ENCODE assay signal across 7 cellular contexts in the genomic region with DNA sequence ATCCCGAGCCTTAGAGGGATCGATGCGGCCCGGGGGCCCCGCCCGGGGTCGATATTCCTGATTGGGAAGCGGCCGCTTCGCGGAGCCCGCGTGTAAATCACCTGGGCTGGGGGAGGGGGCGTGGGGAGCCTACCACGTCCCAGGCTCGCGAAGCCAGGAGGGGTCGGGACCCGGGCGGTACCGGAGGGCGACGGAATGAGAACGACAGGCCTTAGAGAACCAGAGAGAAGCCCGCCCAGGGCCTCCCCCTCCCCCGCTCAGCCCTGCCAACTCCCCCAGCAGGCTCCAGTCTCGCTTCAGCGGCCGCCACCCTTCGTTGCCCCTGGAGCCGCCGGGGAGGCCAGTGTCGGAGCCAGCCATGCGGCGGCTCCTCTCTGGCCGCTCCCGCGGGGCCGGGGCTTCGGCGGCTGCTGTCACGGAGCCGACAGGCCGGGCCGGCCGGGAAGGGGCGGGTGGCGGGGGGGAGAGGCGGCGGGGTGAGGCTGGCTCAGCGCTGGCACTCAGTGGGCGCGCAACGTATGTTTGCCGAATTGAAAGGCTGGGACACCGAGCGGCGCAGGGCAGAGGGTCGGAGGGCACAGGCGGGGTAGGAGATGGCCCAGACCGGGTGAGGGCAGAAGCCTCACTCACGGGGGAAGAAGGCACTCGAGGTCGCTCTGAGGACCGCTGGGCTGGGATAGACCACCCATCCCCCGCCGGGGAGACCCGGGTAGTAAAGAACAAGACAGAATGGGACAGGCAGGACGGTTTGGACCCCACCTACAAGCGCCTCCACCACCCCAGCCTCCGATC. TPM values are rescaled to one million over a fixed set of nuclear protein-coding genes. Genes with fewer than 3 reads are reported as not detected.
DNase-seq lines count a peak whose midpoint lies in the region; ATAC-seq lines count a peak whose summit lies in the region.
"Had no signal": no experiment of that assay in that cellular context is flagged by ENCODE, and none has a peak within 500 bp of the region (broad histone marks: within the 10 kb centered on the region; RNA-seq: fewer than 3 reads in every experiment).

No MANE protein-coding gene starts in this region.

- H3K4me1 ChIP-seq in muscle layer of duodenum (ENCODE audit: control insufficient read depth in 1 of 2, insufficient read depth in 2 of 2, low read length in 2 of 2) = peaks cover 20 to 56% of the 10 kb centered on the region in 2 donors

- no peaks in the 10 kb centered on the region for H3K36me3 Mint-ChIP-seq in activated naive CD8-positive, alpha-beta T cell treated with anti-CD3 and anti-CD28 coated beads, Interleukin-2, amount 10 ng/mL, durations not matched to agents 7 days and 5 days

- H3K4me1 Mint-ChIP-seq in activated naive CD8-positive, alpha-beta T cell treated with anti-CD3 and anti-CD28 coated beads, Interleukin-2, amount 10 ng/mL, durations not matched to agents 7 days and 5 days = peaks cover 25% of the 10 kb centered on the region

- H3K36me3 ChIP-seq in muscle layer of duodenum (ENCODE audit: control insufficient read depth in 1 of 2, insufficient read depth in 2 of 2, low read length in 2 of 2) = no peaks in the 10 kb centered on the region
- H3K36me3 ChIP-seq: adrenal gland had no signal

- H3K9me3 Mint-ChIP-seq in activated naive CD8-positive, alpha-beta T cell treated with anti-CD3 and anti-CD28 coated beads, Interleukin-2, amount 10 ng/mL, durations not matched to agents 7 days and 5 days = no peaks in the 10 kb centered on the region

- H3K4me3 ChIP-seq in muscle layer of duodenum (ENCODE audit: low read depth in 1 of 2, low read length in 2 of 2) = peak overlapping the region; percentile 30 to 54

- no peak overlapping the region for H3K27ac Mint-ChIP-seq in activated naive CD8-positive, alpha-beta T cell treated with anti-CD3 and anti-CD28 coated beads, Interleukin-2, amount 10 ng/mL, durations not matched to agents 7 days and 5 days

- no peak for ATAC-seq in activated naive CD8-positive, alpha-beta T cell treated with anti-CD3 and anti-CD28 coated beads, Interleukin-2, amount 10 ng/mL, durations not matched to agents 7 days and 5 days (ENCODE audit: low read depth)
- ATAC-seq in HG03521 (IDR thresholded peaks at IDR 0.05; ENCODE audit: unreplicated experiment) (no peak), HG03469 (IDR thresholded peaks at IDR 0.05; ENCODE audit: unreplicated experiment) (no peak)

- POLR2A ChIA-PET in activated naive CD8-positive, alpha-beta T cell treated with anti-CD3 and anti-CD28 coated beads, Interleukin-2, amount 10 ng/mL, durations not matched to agents 7 days and 5 days (lab: Charles Lee) = interaction anchor here (2.8 kb wide), 1 partner anchor 21 kb away, joined by 18 read pairs; the partner anchor contains the start of gene SPATS2

- no peaks in the 10 kb centered on the region for H3K9me3 ChIP-seq in muscle layer of duodenum (ENCODE audit: control insufficient read depth in 1 of 2, low read length in 2 of 2)
- H3K9me3 ChIP-seq: adrenal gland had no signal

- peaks cover 63% of the 10 kb centered on the region for H3K27me3 ChIP-seq in muscle layer of duodenum (ENCODE audit: low read depth, low read length)

- no peak overlapping the region for H3K27ac ChIP-seq in muscle layer of duodenum (ENCODE audit: low read length)
- H3K27ac ChIP-seq: adrenal gland had no signal

- DNase-seq in NCI-H2227 (lab: John Stamatoyannopoulos, UW; ENCODE audit: unreplicated experiment) (peak; percentile 39), NCI-H2227 treated with DMSO at 0.1 percent for 48 hours (lab: John Stamatoyannopoulos, UW) (no peak)
- peak; percentile 49 for DNase-seq in activated naive CD8-positive, alpha-beta T cell treated with anti-CD3 and anti-CD28 coated beads, Interleukin-2, amount 10 ng/mL, durations not matched to agents 7 days and 5 days

- H3K27me3 Mint-ChIP-seq in activated naive CD8-positive, alpha-beta T cell treated with anti-CD3 and anti-CD28 coated beads, Interleukin-2, amount 10 ng/mL, durations not matched to agents 7 days and 5 days = peaks cover 85% of the 10 kb centered on the region

- peak overlapping the region; percentile 29 for H3K4me3 Mint-ChIP-seq in activated naive CD8-positive, alpha-beta T cell treated with anti-CD3 and anti-CD28 coated beads, Interleukin-2, amount 10 ng/mL, durations not matched to agents 7 days and 5 days

RNA-seq across cellular contexts. Expression of gene DNAJC22, which starts 1.4 kb away (rescaled TPM):
- total RNA-seq in activated naive CD8-positive, alpha-beta T cell treated with anti-CD3 and anti-CD28 coated beads, Interleukin-2, amount 10 ng/mL, durations not matched to agents 7 days and 5 days = under 1 TPM; 0.11 to 0.31 TPM

RNA-seq across cellular contexts. Expression of gene C1QL4, which starts 8.3 kb away (rescaled TPM):
- not detected for total RNA-seq in activated naive CD8-positive, alpha-beta T cell treated with anti-CD3 and anti-CD28 coated beads, Interleukin-2, amount 10 ng/mL, durations not matched to agents 7 days and 5 days

RNA-seq across cellular contexts. Expression of gene SPATS2, which starts 22.0 kb away (rescaled TPM):
- total RNA-seq in activated naive CD8-positive, alpha-beta T cell treated with anti-CD3 and anti-CD28 coated beads, Interleukin-2, amount 10 ng/mL, durations not matched to agents 7 days and 5 days = 10 to 100 TPM; 12.1 to 13.3 TPM

RNA-seq across cellular contexts. Expression of gene TROAP, which starts 22.2 kb away (rescaled TPM):
- 10 to 100 TPM; 73.8 to 80.4 TPM for total RNA-seq in activated naive CD8-positive, alpha-beta T cell treated with anti-CD3 and anti-CD28 coated beads, Interleukin-2, amount 10 ng/mL, durations not matched to agents 7 days and 5 days

RNA-seq across cellular contexts. Expression of gene PRPH, which starts 50.3 kb away (rescaled TPM):
- total RNA-seq in activated naive CD8-positive, alpha-beta T cell treated with anti-CD3 and anti-CD28 coated beads, Interleukin-2, amount 10 ng/mL, durations not matched to agents 7 days and 5 days = under 1 TPM in 1 of 2 experiments, not detected in 1; 0.67 TPM
